ENCODE assay signal across 17 cellular contexts in genomic region chr15:63507878-63508818, GRCh38. TPM values are rescaled to one million over a fixed set of nuclear protein-coding genes. Genes with fewer than 3 reads are reported as not detected.
A peak's percentile ranks its signal among the peaks of the same experiment; 100 is the strongest.
DNase-seq lines count a peak whose midpoint lies in the region; ATAC-seq and TF ChIP-seq lines count a peak whose summit lies in the region.
"Had no signal": no experiment of that assay in that cellular context is flagged by ENCODE, and none has a peak within 500 bp of the region (broad histone marks: within the 10 kb centered on the region; RNA-seq: fewer than 3 reads in every experiment).

No MANE protein-coding gene starts in this region.

- no peak overlapping the region for H3K4me3 ChIP-seq in OCI-LY7 (ENCODE audit: low read depth, low read length, poor library complexity, severe bottlenecking)
- H3K4me3 ChIP-seq: breast epithelium, lower lobe of right lung had no signal

- peak overlapping the region; percentile 36 for H3K4me2 ChIP-seq in OCI-LY7 (ENCODE audit: low read length)

- H3K4me1 ChIP-seq in OCI-LY7 (ENCODE audit: insufficient read depth, low read length, poor library complexity, severe bottlenecking), result peaks cover 60% of the 10 kb centered on the region

- intact Hi-C loops in OCI-LY7 (cut with micrococcal nuclease; ENCODE audit: unreplicated experiment), result loop anchor here (5.0 to 10.0 kb wide), 2 partner anchors 89 to 313 kb away; partner anchors contain the start of gene FBXL22

- CTCF ChIA-PET in OCI-LY7 (lab: Charles Lee; ENCODE audit: unreplicated experiment), result interaction anchor here (0.8 kb wide), 1 partner anchor 13 kb away, joined by 3 read pairs; no protein-coding TSS in a partner anchor

- no peaks in the 10 kb centered on the region for H3K9me2 ChIP-seq in OCI-LY7 (ENCODE audit: insufficient read depth, low read length)

- H4K20me1 ChIP-seq in OCI-LY7 (ENCODE audit: insufficient read depth, low read length), result peaks cover 51% of the 10 kb centered on the region

- POLR2A ChIA-PET in OCI-LY7 (lab: Charles Lee), result interaction anchor here (0.6 to 2.8 kb wide), 5 partner anchors 9 to 42 kb away, joined by 3 to 10 read pairs (median 3); no protein-coding TSS in a partner anchor

- no peak overlapping the region for H3K27ac ChIP-seq in OCI-LY7 (ENCODE audit: low read depth, low read length, poor library complexity, severe bottlenecking)
- H3K27ac ChIP-seq: breast epithelium, lower lobe of right lung had no signal

- peaks cover 16% of the 10 kb centered on the region for H3K36me3 Mint-ChIP-seq in activated T-cell treated with anti-CD3 and anti-CD28 coated beads, Interleukin-2, amount 50 U/mL, for 24 hours (ENCODE audit: low read depth)
- peaks cover 28% of the 10 kb centered on the region for H3K36me3 Mint-ChIP-seq in effector memory CD8-positive, alpha-beta T cell (ENCODE audit: insufficient read depth)
- no peaks in the 10 kb centered on the region for H3K36me3 Mint-ChIP-seq in osteocyte (ENCODE audit: unreplicated experiment)

- no peak overlapping the region for H2AFZ ChIP-seq in OCI-LY7 (ENCODE audit: low read length)

- no peaks in the 10 kb centered on the region for H3K27me3 Mint-ChIP-seq in activated T-cell treated with anti-CD3 and anti-CD28 coated beads, Interleukin-2, amount 50 U/mL, for 24 hours
- no peaks in the 10 kb centered on the region for H3K27me3 Mint-ChIP-seq in effector memory CD8-positive, alpha-beta T cell
- H3K27me3 Mint-ChIP-seq in osteocyte (ENCODE audit: unreplicated experiment), result no peaks in the 10 kb centered on the region
- H3K27me3 Mint-ChIP-seq: stimulated activated naive B cell treated with anti-CD40 and anti-IgM and Interleukin-4, amounts not matched to agents 10 μg/mL and 1 μg/mL and 100 μg/mL, for 72 hours had no signal

- TF ChIP-seq CTCF in OCI-LY7 (conservative IDR thresholded peaks at IDR 0.05; ENCODE audit: low read length) (no peak), osteocyte (IDR thresholded peaks at IDR 0.05) (no peak)

- no peaks in the 10 kb centered on the region for H3K9me3 ChIP-seq in OCI-LY7 (ENCODE audit: low read length)
- H3K9me3 ChIP-seq: breast epithelium, lower lobe of right lung had no signal

- peak overlapping the region; percentile 24 for H3K4me3 Mint-ChIP-seq in activated T-cell treated with anti-CD3 and anti-CD28 coated beads, Interleukin-2, amount 50 U/mL, for 24 hours
- peak overlapping the region; percentile 58 to 94 for H3K4me3 Mint-ChIP-seq in effector memory CD8-positive, alpha-beta T cell
- H3K4me3 Mint-ChIP-seq in osteocyte (ENCODE audit: unreplicated experiment), result no peak overlapping the region
- H3K4me3 Mint-ChIP-seq: stimulated activated naive B cell treated with anti-CD40 and anti-IgM and Interleukin-4, amounts not matched to agents 10 μg/mL and 1 μg/mL and 100 μg/mL, for 72 hours; T-helper 1 cell treated with Interleukin-12 subunit alpha and Interleukin-12 subunit beta and Interleukin-4 antibody, amounts not matched to agents 30 μg/mL and 1 μg/mL, for 36 hours had no signal

- no TSS peak for BruUV-seq in OCI-LY7 (replicated peaks; lab: Mats Ljungman, UMichigan)

- peaks cover 80% of the 10 kb centered on the region for H3K79me2 ChIP-seq in OCI-LY7 (ENCODE audit: insufficient read depth, low read depth, low read length)

- H3K27ac Mint-ChIP-seq in activated T-cell treated with anti-CD3 and anti-CD28 coated beads, Interleukin-2, amount 50 U/mL, for 24 hours, result peak overlapping the region; percentile 80
- peak overlapping the region; percentile 74 to 95 for H3K27ac Mint-ChIP-seq in effector memory CD8-positive, alpha-beta T cell
- peak overlapping the region; percentile 14 for H3K27ac Mint-ChIP-seq in osteocyte (ENCODE audit: unreplicated experiment)
- H3K27ac Mint-ChIP-seq: T-helper 1 cell treated with Interleukin-12 subunit alpha and Interleukin-12 subunit beta and Interleukin-4 antibody, amounts not matched to agents 30 μg/mL and 1 μg/mL, for 36 hours had no signal

- ATAC-seq in effector memory CD8-positive, alpha-beta T cell (replicated peaks), result no peak
- ATAC-seq: lower lobe of right lung; stimulated activated naive B cell treated with anti-CD40 and anti-IgM and Interleukin-4, amounts not matched to agents 10 μg/mL and 1 μg/mL and 100 μg/mL, for 72 hours had no signal

- peaks cover 78% of the 10 kb centered on the region for H3K4me1 Mint-ChIP-seq in activated T-cell treated with anti-CD3 and anti-CD28 coated beads, Interleukin-2, amount 50 U/mL, for 24 hours (ENCODE audit: low read depth)
- H3K4me1 Mint-ChIP-seq in effector memory CD8-positive, alpha-beta T cell (ENCODE audit: low read depth in 2 of 2), result peaks cover 59 to 74% of the 10 kb centered on the region in 2 donors
- H3K4me1 Mint-ChIP-seq in osteocyte (ENCODE audit: unreplicated experiment), result peaks cover 62% of the 10 kb centered on the region

- H3K9me3 Mint-ChIP-seq in activated T-cell treated with anti-CD3 and anti-CD28 coated beads, Interleukin-2, amount 50 U/mL, for 24 hours, result no peaks in the 10 kb centered on the region
- no peaks in the 10 kb centered on the region for H3K9me3 Mint-ChIP-seq in effector memory CD8-positive, alpha-beta T cell
- H3K9me3 Mint-ChIP-seq in osteocyte (ENCODE audit: unreplicated experiment), result no peaks in the 10 kb centered on the region
- H3K9me3 Mint-ChIP-seq: T-helper 1 cell treated with Interleukin-12 subunit alpha and Interleukin-12 subunit beta and Interleukin-4 antibody, amounts not matched to agents 30 μg/mL and 1 μg/mL, for 36 hours had no signal

- H3K36me3 ChIP-seq in OCI-LY7 (ENCODE audit: insufficient read depth, low read length), result no peaks in the 10 kb centered on the region
- H3K36me3 ChIP-seq: breast epithelium, lower lobe of right lung had no signal

- no peak for DNase-seq in activated T-cell treated with anti-CD3 and anti-CD28 coated beads, Interleukin-2, amount 50 U/mL, for 24 hours
- no peak for DNase-seq in activated T-cell treated with anti-CD3 and anti-CD28 coated beads, Interleukin-2, amount 50 U/mL, for 1 hour
- no peak for DNase-seq in OCI-LY7 (ENCODE audit: low spot score)
- no peak for DNase-seq in effector memory CD8-positive, alpha-beta T cell
- no peak for DNase-seq in osteocyte (ENCODE audit: extremely low spot score, unreplicated experiment)
- no peak for DNase-seq in NCI-H748 (lab: John Stamatoyannopoulos, UW; ENCODE audit: unreplicated experiment)
- DNase-seq in NCI-H345 treated with DMSO at 0.1 percent for 48 hours (lab: John Stamatoyannopoulos, UW; ENCODE audit: unreplicated experiment), result no peak
- no peak for DNase-seq in SKM-1 treated with dmso at 0.1 percent for 144 hours (lab: John Stamatoyannopoulos, UW; ENCODE audit: unreplicated experiment)
- DNase-seq: activated effector memory CD4-positive, alpha-beta T cell treated with Interleukin-2 at 50 U/mL for 16 hours; effector CD8-positive, alpha-beta T cell; foreskin melanocyte; KBM-7; lower lobe of right lung; NCI-H345; stimulated activated naive B cell treated with anti-CD40 and anti-IgM and Interleukin-4, amounts not matched to agents 10 μg/mL and 1 μg/mL and 100 μg/mL, for 72 hours had no signal

RNA-seq across cellular contexts. Expression of gene USP3, which starts 3.8 kb away (rescaled TPM):
- 26.3 and 34.6 TPM in 2 replicates for total RNA-seq in OCI-LY7 (2014; rRNA removed; shearing (Covaris generic))
- total RNA-seq in OCI-LY7 (2022) (53.0 and 64.9 TPM in 2 replicates), osteocyte (41.2 and 45.9 TPM in 2 replicates)

Comparison
In these comparisons a context has a peak if more than half of its experiments do, and no peak if none do; other contexts are left out.
1. H3K27ac Mint-ChIP-seq: peak in every context shown above with its lines; median percentile 84 in effector memory CD8-positive, alpha-beta T cell; 80 in activated T-cell treated with anti-CD3 and anti-CD28 coated beads, Interleukin-2, amount 50 U/mL, for 24 hours; 14 in osteocyte.